8 cellular contexts compared by ENCODE assay signal in the genomic region with DNA sequence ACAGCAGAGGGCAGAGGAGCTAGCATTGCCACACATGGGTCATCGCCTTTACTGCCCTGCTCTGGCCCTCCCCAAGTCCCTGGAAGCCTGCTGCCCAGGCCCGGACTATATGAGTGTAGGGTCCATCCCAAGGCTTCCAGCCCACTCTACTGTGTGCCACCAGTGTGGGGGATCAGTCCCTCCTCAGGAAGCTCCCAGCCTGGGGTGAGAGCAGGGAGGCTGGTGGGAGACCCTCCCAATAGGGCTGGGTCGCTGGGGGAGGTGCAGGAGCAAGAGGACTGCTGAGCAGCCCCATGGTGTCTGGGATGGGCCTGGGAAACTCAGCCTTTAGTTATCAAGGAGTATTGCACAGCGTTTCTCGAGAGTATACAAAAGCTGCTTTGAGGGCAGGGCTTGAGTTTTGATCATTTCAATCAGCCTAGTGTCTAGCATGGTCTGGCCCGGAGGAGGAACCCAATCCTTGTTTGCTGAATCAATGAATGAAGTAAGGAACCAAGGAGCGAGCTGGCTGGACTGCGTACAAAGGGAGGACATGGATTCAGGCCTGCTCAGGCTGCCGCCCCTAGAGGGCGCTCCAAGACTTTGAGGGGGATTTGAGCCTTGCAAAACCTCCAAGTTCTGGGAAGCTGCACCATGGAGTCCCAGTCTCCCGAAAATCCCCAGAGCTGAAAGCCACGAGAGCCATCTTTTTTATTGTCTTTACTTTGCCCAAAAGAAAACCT.
DNase-seq lines count a peak whose midpoint lies in the region; ATAC-seq and TF ChIP-seq lines count a peak whose summit lies in the region.

No MANE protein-coding gene starts in this region.

- H3K27ac ChIP-seq in dorsolateral prefrontal cortex (peak overlapping the region in 16 of 59 donors; percentile 12 to 69 (median 58)), right lobe of liver (no peak overlapping the region)

- TF ChIP-seq CTCF in AG09309 (IDR thresholded peaks at IDR 0.05; ENCODE audit: control insufficient read depth, insufficient read depth, low read depth, low read length, missing control alignments): peak; percentile 100
- peak; percentile 96 for TF ChIP-seq CTCF in WI38 (IDR thresholded peaks at IDR 0.05; ENCODE audit: low read depth, low read length)
- TF ChIP-seq CTCF in dorsolateral prefrontal cortex (IDR thresholded peaks at IDR 0.05 in 54 of 56, conservative IDR thresholded peaks at IDR 0.05 in 2 of 56; ENCODE audit: low read depth in 1 of 56, partially characterized antibody in 56 of 56): peak; percentile 40 to 95 (median 88)
- peak; percentile 56 to 89 (median 78) for TF ChIP-seq CTCF in right lobe of liver (IDR thresholded peaks at IDR 0.05)

- H3K27me3 ChIP-seq in dorsolateral prefrontal cortex (peaks cover 0 to 11% (median 0%) of the 10 kb centered on the region in 45 donors), right lobe of liver (no peaks in the 10 kb centered on the region)

- H3K4me3 ChIP-seq in AG09309 (ENCODE audit: control insufficient read depth, low read depth, low read length): no peak overlapping the region
- H3K4me3 ChIP-seq in WI38 (ENCODE audit: low read depth, low read length): peak overlapping the region; percentile 57
- no peak overlapping the region for H3K4me3 ChIP-seq in dorsolateral prefrontal cortex
- H3K4me3 ChIP-seq in right lobe of liver: no peak overlapping the region

- DNase-seq in AG09309 (ENCODE audit: low read depth) (peak; percentile 89), GM19238 (ENCODE audit: insufficient read length, low spot score) (peak; percentile 47), NCI-H2196 (lab: John Stamatoyannopoulos, UW; ENCODE audit: unreplicated experiment) (peak; percentile 97), dorsolateral prefrontal cortex (peak in 9 of 10 donors; percentile 62 to 87 (median 82)), right lobe of liver (peak; percentile 73 to 76 (median 75))
- peak in 2 of 3 donors; percentile 14 to 43 for DNase-seq in stimulated activated CD4-positive, alpha-beta T cell treated with anti-CD3 and anti-CD28 coated beads, TNF-alpha, amount 100 ng/mL, for 48 hours (ENCODE audit: low read depth in 3 of 3)

- H3K4me1 ChIP-seq in right lobe of liver: no peaks in the 10 kb centered on the region

- H3K36me3 ChIP-seq in right lobe of liver: no peaks in the 10 kb centered on the region

- H3K9me3 ChIP-seq in right lobe of liver: no peaks in the 10 kb centered on the region

- intact Hi-C loops in dorsolateral prefrontal cortex (cut with DNase I): loop anchor here (1.0 to 10.0 kb wide), 4 partner anchors 44 to 605 kb away; no protein-coding TSS in a partner anchor
- intact Hi-C loops in right lobe of liver (cut with DNase I): loop anchor here in 1 of 2 donors (10.0 kb wide), 1 partner anchor 354 kb away; no protein-coding TSS in a partner anchor

- ATAC-seq in right lobe of liver (peak; percentile 64 to 85 (median 74)), GM18511 (IDR thresholded peaks at IDR 0.05; ENCODE audit: unreplicated experiment) (no peak)

- no peak for TF ChIP-seq POLR2A in right lobe of liver (IDR thresholded peaks at IDR 0.05)

- 42% methylated on average over 3 of the region's 12 CpGs for WGBS in right lobe of liver (ENCODE audit: insufficient coverage, low coverage, low lambda C conversion rate, missing lambda C conversion rate)

Comparison
In these comparisons a context has a peak if more than half of its experiments do, and no peak if none do; other contexts are left out.
1. DNase-seq: peak in every context shown above with its lines; median percentile 97 in NCI-H2196; 89 in AG09309; 82 in dorsolateral prefrontal cortex; 75 in right lobe of liver; 47 in GM19238; 28 in stimulated activated CD4-positive, alpha-beta T cell treated with anti-CD3 and anti-CD28 coated beads, TNF-alpha, amount 100 ng/mL, for 48 hours.